Comparison of ENCODE assay signal across 8 cellular contexts in the genomic region with DNA sequence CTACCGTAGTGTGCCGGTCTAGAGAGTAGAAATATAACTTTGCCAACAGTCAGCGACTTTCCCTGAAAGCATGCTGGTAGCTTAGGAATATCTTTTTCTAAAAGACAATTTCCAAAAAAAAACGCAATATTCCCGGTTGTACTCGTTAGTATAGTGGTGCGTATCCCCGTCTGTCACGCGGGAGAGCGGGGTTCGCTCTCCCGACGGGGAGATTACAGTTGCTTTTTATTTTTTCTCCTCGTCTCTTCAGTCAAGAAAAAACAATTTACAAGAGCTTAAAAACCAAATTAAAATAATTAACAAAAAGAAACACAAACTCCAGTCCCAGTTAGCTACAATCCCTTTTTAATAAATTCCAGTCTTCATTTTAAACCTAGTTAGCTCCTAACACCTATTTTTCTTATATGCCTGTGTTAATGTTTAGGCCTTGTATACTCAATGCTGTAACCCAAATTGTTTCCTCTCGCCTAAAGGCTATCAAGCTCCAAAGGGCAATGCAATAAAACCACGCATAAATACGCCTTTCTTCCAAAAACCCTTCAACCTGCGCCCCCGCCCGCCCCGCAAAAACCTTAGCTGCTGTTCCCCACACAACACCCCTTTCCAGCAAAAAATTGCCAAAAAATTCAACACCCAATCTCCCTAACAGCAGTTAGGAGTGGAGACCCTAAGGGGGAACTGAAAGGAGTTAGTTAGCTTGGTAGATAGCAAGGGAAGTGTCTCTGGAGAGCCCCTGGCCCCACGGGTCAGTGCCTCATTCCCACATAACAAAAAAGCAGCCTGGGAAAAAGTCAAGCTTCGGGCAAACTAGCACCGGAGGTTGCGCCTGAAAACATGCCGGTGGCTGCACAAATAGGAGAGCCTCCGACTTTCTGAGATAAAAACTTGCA. TPM values are rescaled to one million over a fixed set of nuclear protein-coding genes. Genes with fewer than 3 reads are reported as not detected.
A peak's percentile ranks its signal among the peaks of the same experiment; 100 is the strongest.
DNase-seq lines count a peak whose midpoint lies in the region; ATAC-seq and TF ChIP-seq lines count a peak whose summit lies in the region.
"Had no signal": no experiment of that assay in that cellular context is flagged by ENCODE, and none has a peak within 500 bp of the region (broad histone marks: within the 10 kb centered on the region; RNA-seq: fewer than 3 reads in every experiment).

No MANE protein-coding gene starts in this region.

- H3K27ac ChIP-seq in HL-60 (replicated peaks) (peak overlapping the region; percentile 65), hepatocyte (peak overlapping the region; percentile 51)

- no peaks in the 10 kb centered on the region for H4K20me1 ChIP-seq in hepatocyte (ENCODE audit: insufficient read depth, poor library complexity, severe bottlenecking)

- TF ChIP-seq CTCF in HL-60 (IDR thresholded peaks at IDR 0.05; ENCODE audit: insufficient read depth, low read length) (no peak), hepatocyte (IDR thresholded peaks at IDR 0.05; ENCODE audit: poor library complexity) (no peak)

- peaks cover 15% of the 10 kb centered on the region for H3K36me3 Mint-ChIP-seq in activated T-helper 17 cell treated with anti-CD3 and anti-CD28 coated beads, Interleukin-2, amount 50 U/mL, for 72 hours (ENCODE audit: low read depth)
- H3K36me3 Mint-ChIP-seq in stimulated activated effector memory CD8-positive, alpha-beta T cell treated with anti-CD3 and anti-CD28 coated beads, Interleukin-12 subunit alpha, Interleukin-12 subunit beta, amount 100 ng/mL, for 72 hours: peaks cover 22% of the 10 kb centered on the region

- H3K4me2 ChIP-seq in hepatocyte: peak overlapping the region; percentile 71

- H3K9me3 ChIP-seq in hepatocyte (ENCODE audit: low read depth): no peaks in the 10 kb centered on the region

- H3K27me3 Mint-ChIP-seq in activated T-helper 17 cell treated with anti-CD3 and anti-CD28 coated beads, Interleukin-2, amount 50 U/mL, for 72 hours: no peaks in the 10 kb centered on the region

- H3K79me2 ChIP-seq in hepatocyte: no peaks in the 10 kb centered on the region
- H3K79me2 ChIP-seq: parathyroid adenoma had no signal

- ATAC-seq in activated T-helper 17 cell treated with anti-CD3 and anti-CD28 coated beads, Interleukin-2, amount 50 U/mL, for 72 hours (replicated peaks): no peak
- ATAC-seq in stimulated activated effector memory CD8-positive, alpha-beta T cell treated with anti-CD3 and anti-CD28 coated beads, Interleukin-12 subunit alpha, Interleukin-12 subunit beta, amount 100 ng/mL, for 72 hours: no peak
- no peak for ATAC-seq in HG03039 (IDR thresholded peaks at IDR 0.05; ENCODE audit: unreplicated experiment)

- DNase-seq in HL-60 (ENCODE audit: low read depth in 1 of 2, low spot score in 1 of 2) (peak in 1 of 2 experiments; percentile 37), hepatocyte (ENCODE audit: low spot score) (peak; percentile 16), DMS53 treated with DMSO at 0.1 percent for 48 hours (lab: John Stamatoyannopoulos, UW; ENCODE audit: unreplicated experiment) (no peak)
- peak in 1 of 2 donors; percentile 47 for DNase-seq in stimulated activated effector memory CD8-positive, alpha-beta T cell treated with anti-CD3 and anti-CD28 coated beads, Interleukin-12 subunit alpha, Interleukin-12 subunit beta, amount 100 ng/mL, for 72 hours (ENCODE audit: low spot score in 2 of 2)
- no peak for DNase-seq in stimulated activated CD4-positive, alpha-beta T cell treated with anti-CD3 and anti-CD28 coated beads, Interleukin-2, amount 100 ng/mL, for 48 hours

- H3K27me3 ChIP-seq in HL-60 (ENCODE audit: insufficient read depth, poor library complexity, severe bottlenecking): no peaks in the 10 kb centered on the region
- H3K27me3 ChIP-seq in hepatocyte: no peaks in the 10 kb centered on the region

- no peaks in the 10 kb centered on the region for H3K9me2 ChIP-seq in hepatocyte (replicated peaks; ENCODE audit: insufficient read depth)

- H3K4me1 Mint-ChIP-seq in activated T-helper 17 cell treated with anti-CD3 and anti-CD28 coated beads, Interleukin-2, amount 50 U/mL, for 72 hours: peaks cover 9% of the 10 kb centered on the region
- H3K4me1 Mint-ChIP-seq in stimulated activated effector memory CD8-positive, alpha-beta T cell treated with anti-CD3 and anti-CD28 coated beads, Interleukin-12 subunit alpha, Interleukin-12 subunit beta, amount 100 ng/mL, for 72 hours: peaks cover 16% of the 10 kb centered on the region

- H3K36me3 ChIP-seq in hepatocyte (replicated peaks; ENCODE audit: insufficient read depth, low read depth): no peaks in the 10 kb centered on the region

- H3K4me1 ChIP-seq in hepatocyte (ENCODE audit: insufficient read depth): peaks cover 16% of the 10 kb centered on the region
- H3K4me1 ChIP-seq: parathyroid adenoma had no signal

- H3K4me3 Mint-ChIP-seq in activated T-helper 17 cell treated with anti-CD3 and anti-CD28 coated beads, Interleukin-2, amount 50 U/mL, for 72 hours: peak overlapping the region; percentile 32
- H3K4me3 Mint-ChIP-seq in stimulated activated effector memory CD8-positive, alpha-beta T cell treated with anti-CD3 and anti-CD28 coated beads, Interleukin-12 subunit alpha, Interleukin-12 subunit beta, amount 100 ng/mL, for 72 hours: peak overlapping the region; percentile 8

- 33% methylated on average over 28 of the region's 28 CpGs for WGBS in hepatocyte (ENCODE audit: low lambda C conversion rate, missing lambda C conversion rate)

- peak overlapping the region; percentile 13 for H2AFZ ChIP-seq in hepatocyte

- no peak overlapping the region for H3K27ac Mint-ChIP-seq in activated T-helper 17 cell treated with anti-CD3 and anti-CD28 coated beads, Interleukin-2, amount 50 U/mL, for 72 hours
- no peak overlapping the region for H3K27ac Mint-ChIP-seq in stimulated activated effector memory CD8-positive, alpha-beta T cell treated with anti-CD3 and anti-CD28 coated beads, Interleukin-12 subunit alpha, Interleukin-12 subunit beta, amount 100 ng/mL, for 72 hours

- no peaks in the 10 kb centered on the region for H3K9me3 Mint-ChIP-seq in activated T-helper 17 cell treated with anti-CD3 and anti-CD28 coated beads, Interleukin-2, amount 50 U/mL, for 72 hours
- H3K9me3 Mint-ChIP-seq in stimulated activated effector memory CD8-positive, alpha-beta T cell treated with anti-CD3 and anti-CD28 coated beads, Interleukin-12 subunit alpha, Interleukin-12 subunit beta, amount 100 ng/mL, for 72 hours: no peaks in the 10 kb centered on the region

- no peak overlapping the region for H3K4me3 ChIP-seq in HL-60 (replicated peaks; ENCODE audit: insufficient read depth, low read length)
- H3K4me3 ChIP-seq in hepatocyte: peak overlapping the region; percentile 5

RNA-seq across cellular contexts. Expression of a gene that starts 7.9 kb away (rescaled TPM):
- total RNA-seq in activated T-helper 17 cell treated with anti-CD3 and anti-CD28 coated beads, Interleukin-2, amount 50 U/mL, for 72 hours: under 1 TPM; 0.37 to 0.41 TPM
- total RNA-seq in hepatocyte: 0.50 and 1.1 TPM in 2 replicates
- 0.41 and 13.2 TPM in 2 replicates for polyA plus RNA-seq in hepatocyte

RNA-seq across cellular contexts. Expression of a gene that starts 17.4 kb away (rescaled TPM):
- not detected for total RNA-seq in activated T-helper 17 cell treated with anti-CD3 and anti-CD28 coated beads, Interleukin-2, amount 50 U/mL, for 72 hours
- 0.17 and 2.2 TPM in 2 replicates for total RNA-seq in hepatocyte
- polyA plus RNA-seq in hepatocyte: 0.31 and 0.80 TPM in 2 replicates

RNA-seq across cellular contexts. Expression of a gene that starts 27.0 kb away (rescaled TPM):
- total RNA-seq in activated T-helper 17 cell treated with anti-CD3 and anti-CD28 coated beads, Interleukin-2, amount 50 U/mL, for 72 hours: not detected
- 3.6 TPM in 2 replicates for total RNA-seq in hepatocyte
- polyA plus RNA-seq in hepatocyte: 0.64 and 1.0 TPM in 2 replicates
